ENCODE assay signal across 18 cellular contexts in the genomic region with DNA sequence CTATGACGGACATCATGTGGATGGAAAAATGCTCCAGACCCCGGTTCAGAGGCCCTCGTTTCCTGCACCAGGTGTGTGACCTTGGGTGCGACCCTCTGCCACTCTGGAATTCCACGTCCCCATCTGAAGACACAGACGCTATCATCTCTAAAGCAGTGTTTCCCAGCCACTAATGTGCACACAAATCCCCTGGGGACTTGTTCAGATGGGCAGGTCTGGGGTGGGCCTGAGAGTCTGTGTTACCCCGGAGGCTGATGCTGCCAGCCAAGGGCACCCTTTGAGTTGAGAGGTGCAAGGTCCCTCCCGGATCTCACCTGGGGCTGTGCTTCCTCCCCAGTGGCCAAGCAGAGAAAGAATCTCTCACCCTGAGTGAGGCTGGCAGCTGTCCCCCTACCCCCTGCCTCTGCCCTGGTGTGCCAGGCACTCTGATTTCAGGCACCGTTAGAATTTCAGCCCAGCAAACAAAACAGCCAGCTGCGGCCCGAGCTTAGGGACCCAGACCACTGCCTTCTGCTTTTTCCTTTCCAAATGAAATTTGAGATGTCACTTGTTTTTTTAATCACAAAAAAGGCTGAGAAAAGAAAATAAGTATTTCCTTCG.
DNase-seq lines count a peak whose midpoint lies in the region; TF ChIP-seq lines count a peak whose summit lies in the region.
"Had no signal": no experiment of that assay in that cellular context is flagged by ENCODE, and none has a peak within 500 bp of the region (broad histone marks: within the 10 kb centered on the region; RNA-seq: fewer than 3 reads in every experiment).

No MANE protein-coding gene starts in this region.

- no peaks in the 10 kb centered on the region for H3K36me3 ChIP-seq in endocrine pancreas (ENCODE audit: control insufficient read depth, insufficient read depth, low read length)
- no peaks in the 10 kb centered on the region for H3K36me3 ChIP-seq in neuronal stem cell (replicated peaks in 1 of 2; ENCODE audit: control insufficient read depth in 2 of 2, insufficient read depth in 2 of 2, low read length in 2 of 2)
- H3K36me3 ChIP-seq: tibial nerve had no signal

- H3K4me3 Mint-ChIP-seq in H9 = no peak overlapping the region

- TF ChIP-seq CTCF in H9 (conservative IDR thresholded peaks at IDR 0.05) = no peak

- peak; percentile 33 for DNase-seq in NCI-H1694 treated with DMSO at 0.1 percent for 48 hours (lab: John Stamatoyannopoulos, UW)
- no peak for DNase-seq in NCI-H1694 (lab: John Stamatoyannopoulos, UW)
- DNase-seq in H9 = no peak
- DNase-seq in neuronal stem cell (ENCODE audit: low spot score) = no peak
- DNase-seq in T-helper 9 cell = no peak
- DNase-seq in NCI-H774 (lab: John Stamatoyannopoulos, UW) = no peak
- DNase-seq in iPS-NIHi7 (ENCODE audit: extremely low spot score) = no peak
- DNase-seq: activated CD8-positive, alpha-beta memory T cell treated with anti-CD3 and anti-CD28 coated beads, Interleukin-2, amount 50 U/mL, for 48 hours; Caco-2; cerebellar nuclear complex; NCI-H2029 treated with DMSO at 0.1 percent for 48 hours; stimulated activated CD4-positive, alpha-beta T cell treated with anti-CD3 and anti-CD28 coated beads, Interleukin-1b, Interleukin-23, amount 100 ng/mL, for 48 hours had no signal

- no peaks in the 10 kb centered on the region for H3K9me3 ChIP-seq in H9 (ENCODE audit: control insufficient read depth, low read depth, low read length)
- H3K9me3 ChIP-seq in endocrine pancreas (ENCODE audit: control insufficient read depth, low read length) = no peaks in the 10 kb centered on the region
- no peaks in the 10 kb centered on the region for H3K9me3 ChIP-seq in neuronal stem cell (replicated peaks in 1 of 2; ENCODE audit: control insufficient read depth in 2 of 2, insufficient read depth in 1 of 2, low read depth in 1 of 2, low read length in 2 of 2)
- H3K9me3 ChIP-seq: A549, Caco-2, tibial nerve had no signal

- H3K56ac ChIP-seq in H9 (ENCODE audit: insufficient read length, low read depth, low read length) = no peak overlapping the region

- no CpG with 5 or more reads among the region's 12 CpGs for WGBS in H9 (ENCODE audit: extremely low coverage, insufficient read length, low lambda C conversion rate)
- WGBS in neuronal stem cell (ENCODE audit: extremely low coverage in 2 of 2, insufficient read length in 2 of 2, insufficient replicate concordance in 1 of 2), 2 donors = no CpG with 5 or more reads among the region's 12 CpGs

- H2BK120ac ChIP-seq in H9 (ENCODE audit: low read depth, low read length, poor library complexity, severe bottlenecking) = no peak overlapping the region
- no peak overlapping the region for H2BK120ac ChIP-seq in neuronal stem cell (ENCODE audit: low read depth, low read length)

- H2BK15ac ChIP-seq in H9 (ENCODE audit: low read depth, low read length) = no peak overlapping the region
- no peak overlapping the region for H2BK15ac ChIP-seq in neuronal stem cell (ENCODE audit: low read length)

- H3K27me3 ChIP-seq in H9 (ENCODE audit: insufficient read depth, low read length) (no peaks in the 10 kb centered on the region), endocrine pancreas (ENCODE audit: control insufficient read depth, insufficient read depth, low read length) (no peaks in the 10 kb centered on the region), neuronal stem cell (ENCODE audit: control insufficient read depth in 3 of 3, insufficient read depth in 3 of 3, low read depth in 1 of 3, low read length in 3 of 3) (peaks cover 0 to 40% (median 0%) of the 10 kb centered on the region in 3 experiments)

- H4K91ac ChIP-seq in H9 (ENCODE audit: insufficient read length, low read depth, low read length) (no peak overlapping the region), neuronal stem cell (ENCODE audit: low read depth, low read length, poor library complexity) (no peak overlapping the region)

- H3K27ac Mint-ChIP-seq in H9 = peak overlapping the region in 2 of 3 experiments; percentile 14 to 77; a peak in 1 of 7 replicates
- H3K27ac Mint-ChIP-seq: activated naive CD8-positive, alpha-beta T cell treated with anti-CD3 and anti-CD28 coated beads for 36 hours had no signal

- no peak overlapping the region for H2BK12ac ChIP-seq in H9 (ENCODE audit: insufficient read length, low read depth, low read length)
- no peak overlapping the region for H2BK12ac ChIP-seq in neuronal stem cell (ENCODE audit: low read length)

- no peaks in the 10 kb centered on the region for H3K79me2 ChIP-seq in H9 (ENCODE audit: insufficient read depth, low read length)

- H3K79me1 ChIP-seq in H9 (ENCODE audit: insufficient read depth, low read depth, low read length, poor library complexity, severe bottlenecking) (no peaks in the 10 kb centered on the region), neuronal stem cell (ENCODE audit: low read depth, low read length) (no peaks in the 10 kb centered on the region)

- H3K18ac ChIP-seq in H9 (ENCODE audit: insufficient read length, low read depth, low read length) = no peak overlapping the region
- peak overlapping the region; percentile 69 for H3K18ac ChIP-seq in neuronal stem cell (ENCODE audit: low read length)

- H3K27me3 Mint-ChIP-seq in H9 (ENCODE audit: low read depth) = peaks cover 4% of the 10 kb centered on the region

- H3K23ac ChIP-seq in H9 (ENCODE audit: insufficient read length, low read depth, low read length) = no peak overlapping the region
- H3K23ac ChIP-seq in neuronal stem cell (ENCODE audit: low read depth, low read length, poor library complexity) = no peak overlapping the region

- H3K23me2 ChIP-seq in H9 (ENCODE audit: insufficient read length, low read depth, low read length, poor library complexity, severe bottlenecking) = no peaks in the 10 kb centered on the region

- peaks cover 9 to 15% of the 10 kb centered on the region in 2 experiments for H3K4me1 Mint-ChIP-seq in H9

- H3T11ph ChIP-seq in H9 (ENCODE audit: low read length) = no peak overlapping the region

- H4K5ac ChIP-seq in H9 (ENCODE audit: insufficient read length, low read depth, low read length) = no peak overlapping the region

- no peak overlapping the region for H3K27ac ChIP-seq in H9 (ENCODE audit: insufficient read length, low read depth, low read length)
- no peak overlapping the region for H3K27ac ChIP-seq in neuronal stem cell (replicated peaks; ENCODE audit: low read length)
- H3K27ac ChIP-seq: A549, epithelial cell of prostate, SK-N-MC, tibial nerve had no signal

- H3K4ac ChIP-seq in H9 (ENCODE audit: low read depth, low read length) = no peak overlapping the region
- H3K4ac ChIP-seq in neuronal stem cell (ENCODE audit: low read length) = no peak overlapping the region

- no peak overlapping the region for H2BK20ac ChIP-seq in H9 (ENCODE audit: low read depth, low read length, poor library complexity, severe bottlenecking)

- H3K14ac ChIP-seq in H9 (ENCODE audit: insufficient read depth, low read length) (no peak overlapping the region; the same call in 1 of the 2 replicates), neuronal stem cell (ENCODE audit: low read length) (no peak overlapping the region)

- H2BK5ac ChIP-seq in H9 (ENCODE audit: insufficient read length, low read length) (no peak overlapping the region), neuronal stem cell (ENCODE audit: low read length) (no peak overlapping the region)

- H3K36me3 Mint-ChIP-seq in H9 (ENCODE audit: insufficient read depth in 1 of 3, low read depth in 3 of 3) = no peaks in the 10 kb centered on the region
- H3K36me3 Mint-ChIP-seq: activated naive CD8-positive, alpha-beta T cell treated with anti-CD3 and anti-CD28 coated beads for 36 hours had no signal

- H2AFZ ChIP-seq in H9 (ENCODE audit: low read length) (no peak overlapping the region), neuronal stem cell (ENCODE audit: low read length) (no peak overlapping the region)

- H4K8ac ChIP-seq in H9 (replicated peaks; ENCODE audit: insufficient read length, low read depth, low read length) (no peak overlapping the region), neuronal stem cell (ENCODE audit: low read depth, low read length) (no peak overlapping the region)

- H3K4me1 ChIP-seq in H9 (ENCODE audit: insufficient read depth, low read length) (peaks cover 2% of the 10 kb centered on the region; the same call in 1 of the 2 replicates), endocrine pancreas (ENCODE audit: control insufficient read depth, insufficient read depth, low read length) (no peaks in the 10 kb centered on the region), neuronal stem cell (ENCODE audit: control insufficient read depth in 2 of 2, insufficient read depth in 1 of 2, low read depth in 1 of 2, low read length in 2 of 2) (peaks cover 14 to 28% of the 10 kb centered on the region in 2 donors)
- H3K4me1 ChIP-seq: A549, Caco-2 had no signal

- no peak overlapping the region for H3K9ac ChIP-seq in H9 (ENCODE audit: extremely low read depth, insufficient read length, low read length)
- peak overlapping the region; percentile 12 for H3K9ac ChIP-seq in endocrine pancreas (ENCODE audit: control insufficient read depth, insufficient read depth, low read length)
- H3K9ac ChIP-seq in neuronal stem cell (ENCODE audit: low read depth, low read length, poor library complexity) = no peak overlapping the region

- H3K9me3 Mint-ChIP-seq in H9 = no peaks in the 10 kb centered on the region; a peak in 1 of 5 replicates
- H3K9me3 Mint-ChIP-seq: activated naive CD8-positive, alpha-beta T cell treated with anti-CD3 and anti-CD28 coated beads for 36 hours had no signal

- H3K4me3 ChIP-seq in endocrine pancreas (ENCODE audit: control insufficient read depth, insufficient read depth, low read length) = no peak overlapping the region
- H3K4me3 ChIP-seq in neuronal stem cell (ENCODE audit: low read length in 2 of 2) = no peak overlapping the region
- H3K4me3 ChIP-seq: A549, SK-N-MC, tibial nerve had no signal

- H2AK5ac ChIP-seq in H9 (ENCODE audit: insufficient read length, low read length) = no peak overlapping the region
- H2AK5ac ChIP-seq in neuronal stem cell (ENCODE audit: low read depth, low read length) = no peak overlapping the region

- H4K20me1 ChIP-seq in H9 (ENCODE audit: control insufficient read depth, insufficient read depth, insufficient read length) = no peaks in the 10 kb centered on the region

- no peak overlapping the region for H3K4me2 ChIP-seq in H9 (ENCODE audit: insufficient read depth, insufficient read length, low read length)
- no peak overlapping the region for H3K4me2 ChIP-seq in neuronal stem cell (ENCODE audit: insufficient read depth, low read length, poor library complexity, severe bottlenecking)
- H3K4me2 ChIP-seq: A549 had no signal
